17 cellular contexts compared by ENCODE assay signal in genomic region chr20:11275740-11276139, GRCh38.
DNase-seq lines count a peak whose midpoint lies in the region; ATAC-seq, FAIRE-seq and TF ChIP-seq lines count a peak whose summit lies in the region.
"Had no signal": no experiment of that assay in that cellular context is flagged by ENCODE, and none has a peak within 500 bp of the region (broad histone marks: within the 10 kb centered on the region; RNA-seq: fewer than 3 reads in every experiment).

No MANE protein-coding gene starts in this region.

- no peak overlapping the region for H3K4me3 ChIP-seq in GM23338
- H3K4me3 ChIP-seq in GM12878: no peak overlapping the region
- H3K4me3 ChIP-seq in spleen: no peak overlapping the region

- H3K27ac ChIP-seq in GM23338 (ENCODE audit: low read depth) (no peak overlapping the region), GM12878 (ENCODE audit: control insufficient read depth, insufficient read depth) (no peak overlapping the region), spleen (no peak overlapping the region)
- H3K27ac ChIP-seq: HL-60 had no signal

- no peaks in the 10 kb centered on the region for H3K27me3 ChIP-seq in GM23338 (ENCODE audit: insufficient read depth)
- H3K27me3 ChIP-seq in GM12878 (replicated peaks in 1 of 2; ENCODE audit: control insufficient read depth in 2 of 2, insufficient read depth in 2 of 2, low read length in 1 of 2): no peaks in the 10 kb centered on the region
- no peaks in the 10 kb centered on the region for H3K27me3 ChIP-seq in spleen (replicated peaks in 1 of 7)

- 29% methylated on average over 2 of the region's 2 CpGs for WGBS in GM12878 (ENCODE audit: insufficient coverage, insufficient replicate concordance, low lambda C conversion rate, missing lambda C conversion rate)
- 88 to 95% (median 91%) methylated on average over 2 of the region's 2 CpGs for WGBS in spleen, 5 donors

- POLR2A ChIA-PET in activated CD8-positive, alpha-beta T cell treated with anti-CD3 and anti-CD28 coated beads for 36 hours (lab: Charles Lee): no interaction called here
- POLR2A ChIA-PET in activated CD8-positive, alpha-beta T cell treated with anti-CD3 and anti-CD28 coated beads, Interleukin-2, amount 10 ng/mL, durations not matched to agents 7 days and 5 days (lab: Charles Lee): no interaction called here
- POLR2A ChIA-PET in GM12878 (lab: Charles Lee): interaction anchor here (0.7 kb wide), 1 partner anchor 183 kb away, joined by 4 read pairs; no protein-coding TSS in a partner anchor

- RAD21 ChIA-PET in GM12878 (lab: Charles Lee; ENCODE audit: unreplicated experiment): interaction anchor here (1.8 kb wide), 1 partner anchor 267 kb away, joined by 10 read pairs; no protein-coding TSS in a partner anchor

- in situ Hi-C loops in GM12878 (cut with MboI): loop anchor here (5.0 kb wide), 1 partner anchor 267 kb away; no protein-coding TSS in a partner anchor

- no peaks in the 10 kb centered on the region for H3K36me3 Mint-ChIP-seq in activated CD8-positive, alpha-beta T cell treated with anti-CD3 and anti-CD28 coated beads for 36 hours (ENCODE audit: low read depth)
- H3K36me3 Mint-ChIP-seq in activated CD8-positive, alpha-beta T cell treated with anti-CD3 and anti-CD28 coated beads, Interleukin-2, amount 10 ng/mL, durations not matched to agents 7 days and 5 days (ENCODE audit: low read depth): no peaks in the 10 kb centered on the region
- H3K36me3 Mint-ChIP-seq in GM23338 (ENCODE audit: low read depth): no peaks in the 10 kb centered on the region

- H3K4me3 Mint-ChIP-seq in activated CD8-positive, alpha-beta T cell treated with anti-CD3 and anti-CD28 coated beads for 36 hours: no peak overlapping the region
- no peak overlapping the region for H3K4me3 Mint-ChIP-seq in activated CD8-positive, alpha-beta T cell treated with anti-CD3 and anti-CD28 coated beads, Interleukin-2, amount 10 ng/mL, durations not matched to agents 7 days and 5 days
- no peak overlapping the region for H3K4me3 Mint-ChIP-seq in GM23338
- H3K4me3 Mint-ChIP-seq: CD4-positive, alpha-beta T cell had no signal

- intact Hi-C loops in activated CD8-positive, alpha-beta T cell treated with anti-CD3 and anti-CD28 coated beads for 36 hours (cut with micrococcal nuclease): no loop called here
- intact Hi-C loops in GM12878 (cut with micrococcal nuclease; ENCODE audit: unreplicated experiment) (loop anchor here (10.0 kb wide), 1 partner anchor 411 kb away; no protein-coding TSS in a partner anchor), spleen (cut with DNase I; ENCODE audit: low total_unique reads) (loop anchor here (5.0 to 10.0 kb wide), 3 partner anchors 269 to 723 kb away; partner anchors contain the start of gene JAG1)

- H3K4me1 Mint-ChIP-seq in activated CD8-positive, alpha-beta T cell treated with anti-CD3 and anti-CD28 coated beads for 36 hours (ENCODE audit: low read depth): no peaks in the 10 kb centered on the region
- H3K4me1 Mint-ChIP-seq in activated CD8-positive, alpha-beta T cell treated with anti-CD3 and anti-CD28 coated beads, Interleukin-2, amount 10 ng/mL, durations not matched to agents 7 days and 5 days (ENCODE audit: low read depth): no peaks in the 10 kb centered on the region
- peaks cover 47% of the 10 kb centered on the region for H3K4me1 Mint-ChIP-seq in GM23338

- peak overlapping the region; percentile 84; the same call in 1 of the 2 replicates for H2AFZ ChIP-seq in GM23338
- H2AFZ ChIP-seq in GM12878 (ENCODE audit: control insufficient read depth, low read depth, low read length): no peak overlapping the region

- TF ChIP-seq CTCF in activated CD8-positive, alpha-beta T cell treated with anti-CD3 and anti-CD28 coated beads for 36 hours (IDR thresholded peaks at IDR 0.05): peak; percentile 24
- TF ChIP-seq CTCF in GM23338 (conservative IDR thresholded peaks at IDR 0.05; ENCODE audit: low read depth in 2 of 2) (no peak), GM12878 (IDR thresholded peaks at IDR 0.05 in 2 of 3, conservative IDR thresholded peaks at IDR 0.05 in 1 of 3; ENCODE audit: control insufficient read depth in 2 of 3, extremely low read depth in 1 of 3, insufficient read depth in 1 of 3, low read depth in 3 of 3, low read length in 3 of 3) (no peak), spleen (IDR thresholded peaks at IDR 0.05 in 8 of 11, conservative IDR thresholded peaks at IDR 0.05 in 3 of 11) (no peak)

- H3K9ac ChIP-seq in GM12878 (ENCODE audit: control insufficient read depth, insufficient read depth, low read length): no peak overlapping the region

- ATAC-seq in activated CD8-positive, alpha-beta T cell treated with anti-CD3 and anti-CD28 coated beads for 36 hours: no peak
- ATAC-seq in activated CD8-positive, alpha-beta T cell treated with anti-CD3 and anti-CD28 coated beads, Interleukin-2, amount 10 ng/mL, durations not matched to agents 7 days and 5 days: no peak
- ATAC-seq in GM23338 (no peak), GM12878 (no peak), GM19397 (IDR thresholded peaks at IDR 0.05; ENCODE audit: unreplicated experiment) (no peak)

- H3F3A ChIP-seq in GM23338 (replicated peaks; ENCODE audit: low read depth): no peaks in the 10 kb centered on the region; the same call in 1 of the 2 replicates

- H3K4me2 ChIP-seq in GM23338 (no peak overlapping the region), GM12878 (ENCODE audit: control insufficient read depth, insufficient read depth) (no peak overlapping the region)

- no TSS peak for BruUV-seq in GM12878 (replicated peaks; lab: Mats Ljungman, UMichigan)

- H3K4me1 ChIP-seq in GM23338 (ENCODE audit: insufficient read depth): peaks cover 23% of the 10 kb centered on the region
- no peaks in the 10 kb centered on the region; the same call in 1 of the 2 replicates for H3K4me1 ChIP-seq in GM12878 (ENCODE audit: control insufficient read depth, insufficient read depth, low read length)
- H3K4me1 ChIP-seq in spleen: peaks cover 0 to 12% (median 4%) of the 10 kb centered on the region in 6 donors

- CTCF ChIA-PET in activated CD8-positive, alpha-beta T cell treated with anti-CD3 and anti-CD28 coated beads for 36 hours (lab: Charles Lee): no interaction called here
- CTCF ChIA-PET in activated CD8-positive, alpha-beta T cell treated with anti-CD3 and anti-CD28 coated beads, Interleukin-2, amount 10 ng/mL, durations not matched to agents 7 days and 5 days (lab: Charles Lee): no interaction called here
- CTCF ChIA-PET in GM12878 (lab: Yijun Ruan, JAX): interaction anchor here (0.7 to 2.7 kb wide), 6 partner anchors 43 to 321 kb away, joined by 3 to 18 read pairs (median 3); no protein-coding TSS in a partner anchor

- DNase-seq in activated CD8-positive, alpha-beta T cell treated with anti-CD3 and anti-CD28 coated beads for 36 hours: no peak
- no peak for DNase-seq in activated CD8-positive, alpha-beta T cell treated with anti-CD3 and anti-CD28 coated beads, Interleukin-2, amount 10 ng/mL, durations not matched to agents 7 days and 5 days
- DNase-seq in GM23338 (ENCODE audit: low spot score) (no peak), GM12878 (ENCODE audit: low read depth, low spot score) (no peak), anterior cingulate cortex (lab: John Stamatoyannopoulos, UW) (no peak), spleen (no peak)
- DNase-seq: 8988T; ACHN; C1 segment of cervical spinal cord; CD4-positive, alpha-beta T cell; DMS79; HCEC 1CT; KBM-7 had no signal

- TF ChIP-seq POLR2A in GM12878 (IDR thresholded peaks at IDR 0.05; ENCODE audit: low read depth, low read length): no peak
- TF ChIP-seq POLR2A in spleen (IDR thresholded peaks at IDR 0.05): no peak

- no peak for TF ChIP-seq RAD21 in GM12878 (IDR thresholded peaks at IDR 0.05; ENCODE audit: insufficient read depth, low read depth, low read length)

- H3K27ac Mint-ChIP-seq in activated CD8-positive, alpha-beta T cell treated with anti-CD3 and anti-CD28 coated beads for 36 hours: no peak overlapping the region
- no peak overlapping the region for H3K27ac Mint-ChIP-seq in activated CD8-positive, alpha-beta T cell treated with anti-CD3 and anti-CD28 coated beads, Interleukin-2, amount 10 ng/mL, durations not matched to agents 7 days and 5 days
- no peak overlapping the region for H3K27ac Mint-ChIP-seq in GM23338
- H3K27ac Mint-ChIP-seq: CD4-positive, alpha-beta T cell had no signal

- no peaks in the 10 kb centered on the region for H3K9me2 ChIP-seq in GM23338 (ENCODE audit: insufficient read depth)

- TF ChIP-seq EP300 in GM12878 (IDR thresholded peaks at IDR 0.05; ENCODE audit: borderline replicate concordance in 1 of 2, control insufficient read depth in 1 of 2, low read depth in 2 of 2, low read length in 2 of 2): no peak

- H3K79me2 ChIP-seq in GM23338 (replicated peaks; ENCODE audit: insufficient read depth) (no peaks in the 10 kb centered on the region), GM12878 (ENCODE audit: control insufficient read depth, insufficient read depth, low read length) (no peaks in the 10 kb centered on the region)

- H4K20me1 ChIP-seq in GM23338 (replicated peaks; ENCODE audit: insufficient read depth) (no peaks in the 10 kb centered on the region), GM12878 (ENCODE audit: control insufficient read depth, insufficient read depth) (no peaks in the 10 kb centered on the region)

- no peaks in the 10 kb centered on the region for H3K9me3 Mint-ChIP-seq in activated CD8-positive, alpha-beta T cell treated with anti-CD3 and anti-CD28 coated beads for 36 hours
- no peaks in the 10 kb centered on the region for H3K9me3 Mint-ChIP-seq in activated CD8-positive, alpha-beta T cell treated with anti-CD3 and anti-CD28 coated beads, Interleukin-2, amount 10 ng/mL, durations not matched to agents 7 days and 5 days (ENCODE audit: insufficient read depth)
- H3K9me3 Mint-ChIP-seq in GM23338: peaks cover 3% of the 10 kb centered on the region; the same call in 1 of the 3 replicates

- FAIRE-seq in GM12878 (lab: Jason Lieb, UNC): no peak
- FAIRE-seq: GM12891, H1 had no signal

- 0 out of 2 replicates have a peak, but pooled peaks cover 3% of the 10 kb centered on the region for H3K36me3 ChIP-seq in GM23338 (ENCODE audit: insufficient read depth)
- H3K36me3 ChIP-seq in GM12878 (ENCODE audit: control insufficient read depth in 2 of 2, insufficient read depth in 2 of 2, low read length in 1 of 2): no peaks in the 10 kb centered on the region
- no peaks in the 10 kb centered on the region for H3K36me3 ChIP-seq in spleen

- H3K27me3 Mint-ChIP-seq in activated CD8-positive, alpha-beta T cell treated with anti-CD3 and anti-CD28 coated beads for 36 hours: no peaks in the 10 kb centered on the region
- no peaks in the 10 kb centered on the region for H3K27me3 Mint-ChIP-seq in activated CD8-positive, alpha-beta T cell treated with anti-CD3 and anti-CD28 coated beads, Interleukin-2, amount 10 ng/mL, durations not matched to agents 7 days and 5 days (ENCODE audit: low read depth)
- H3K27me3 Mint-ChIP-seq in GM23338 (ENCODE audit: insufficient read depth, low read depth, poor library complexity): peaks cover 7% of the 10 kb centered on the region
- H3K27me3 Mint-ChIP-seq: CD4-positive, alpha-beta T cell had no signal

- H3K9me3 ChIP-seq in GM12878 (replicated peaks; ENCODE audit: control insufficient read depth, insufficient read depth, low read length) (no peaks in the 10 kb centered on the region; the same call in 2 of the 3 replicates), spleen (peaks cover 0 to 5% (median 0%) of the 10 kb centered on the region in 8 donors)

- SMC1A ChIA-PET in GM12878 (lab: Charles Lee; ENCODE audit: uncharacterized antibody, unreplicated experiment): interaction anchor here (0.9 to 4.0 kb wide), 3 partner anchors 8 to 823 kb away, joined by 3 to 18 read pairs (median 6); no protein-coding TSS in a partner anchor
